ENCODE assay signal across 15 cellular contexts in the genomic region with DNA sequence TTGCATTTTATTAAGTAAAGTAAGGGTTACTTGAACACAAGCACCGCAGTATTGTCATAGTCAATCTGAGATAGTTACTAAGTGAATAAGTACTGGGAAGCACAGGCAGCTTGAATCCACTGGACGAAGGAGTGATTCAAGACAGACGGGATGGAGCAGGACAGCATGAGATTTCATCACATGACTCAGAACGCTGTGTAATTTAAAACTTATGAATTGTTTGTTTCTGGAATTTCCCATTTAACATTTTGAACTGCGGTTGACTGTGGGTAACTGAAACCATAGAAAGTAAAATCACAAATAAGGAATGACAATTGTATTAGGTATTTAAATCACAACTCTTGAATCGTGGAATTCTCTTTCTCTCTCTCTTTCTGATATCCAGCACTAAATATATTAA.
DNase-seq lines count a peak whose midpoint lies in the region; ATAC-seq, FAIRE-seq and TF ChIP-seq lines count a peak whose summit lies in the region.
"Had no signal": no experiment of that assay in that cellular context is flagged by ENCODE, and none has a peak within 500 bp of the region (broad histone marks: within the 10 kb centered on the region; RNA-seq: fewer than 3 reads in every experiment).

No MANE protein-coding gene starts in this region.

- no peaks in the 10 kb centered on the region for H3K9me3 Mint-ChIP-seq in osteocyte (ENCODE audit: unreplicated experiment)

- H3K36me3 Mint-ChIP-seq in osteocyte (ENCODE audit: unreplicated experiment), result no peaks in the 10 kb centered on the region
- H3K36me3 Mint-ChIP-seq: IgD-negative memory B cell had no signal

- H3K4me3 ChIP-seq in PC-3 (ENCODE audit: low read length), result no peak overlapping the region
- H3K4me3 ChIP-seq in epithelial cell of esophagus (ENCODE audit: low read length), result no peak overlapping the region
- H3K4me3 ChIP-seq in small intestine (ENCODE audit: low read depth in 1 of 2, low read length in 2 of 2), result no peak overlapping the region

- no peaks in the 10 kb centered on the region for H4K20me1 ChIP-seq in PC-3 (ENCODE audit: low read length)

- no peak for FAIRE-seq in small intestine (lab: Jason Lieb, UNC)
- FAIRE-seq: D721Med had no signal

- 0 out of 2 replicates have a peak, but pooled peaks cover 4% of the 10 kb centered on the region for H3K9me3 ChIP-seq in PC-3 (ENCODE audit: low read length)
- H3K9me3 ChIP-seq in small intestine (ENCODE audit: control insufficient read depth, low read depth), result no peaks in the 10 kb centered on the region

- POLR2A ChIA-PET in PC-3 (lab: Charles Lee; ENCODE audit: unreplicated experiment), result no interaction called here

- intact Hi-C loops in PC-3 (cut with micrococcal nuclease), result no loop called here

- no TSS peak for BruUV-seq in PC-3 (replicated peaks; lab: Mats Ljungman, UMichigan)

- H3K27me3 ChIP-seq in PC-3 (ENCODE audit: low read length), result no peaks in the 10 kb centered on the region
- H3K27me3 ChIP-seq in small intestine (ENCODE audit: control insufficient read depth in 2 of 2, insufficient read depth in 2 of 2, low read length in 2 of 2), result no peaks in the 10 kb centered on the region

- peak overlapping the region; percentile 5 for H3K27ac Mint-ChIP-seq in osteocyte (ENCODE audit: unreplicated experiment)
- H3K27ac Mint-ChIP-seq: activated T-helper 1 cell treated with anti-CD3 and anti-CD28 coated beads, Interleukin-12 subunit alpha, Interleukin-12 subunit beta, Interleukin-2, Interleukin-4 antibody, amounts not matched to agents 30 ng/mL and 10 ng/mL and 1 ng/mL, durations not matched to agents 14 hours and 24 hours and 36 hours; IgD-negative memory B cell had no signal

- H3K36me3 ChIP-seq in PC-3 (ENCODE audit: low read depth, low read length) (no peaks in the 10 kb centered on the region), small intestine (ENCODE audit: control insufficient read depth in 2 of 2, insufficient read depth in 2 of 2, low read length in 2 of 2) (no peaks in the 10 kb centered on the region)

- DNase-seq in GM04503 (ENCODE audit: low read depth) (peak; percentile 68), PC-3 (peak; percentile 52), epithelial cell of esophagus (ENCODE audit: low read depth) (peak; percentile 94), osteocyte (ENCODE audit: extremely low spot score, unreplicated experiment) (no peak), small intestine (no peak), NCI-H1048 (lab: John Stamatoyannopoulos, UW) (no peak), HuH-7.5 (ENCODE audit: low spot score) (no peak)
- DNase-seq: activated CD4-positive, alpha-beta T cell treated with anti-CD3 and anti-CD28 coated beads, Interleukin-2, amount 50 U/mL, for 1 hour; amygdala; hypothalamus; NCI-H1417 treated with DMSO at 0.1 percent for 48 hours had no signal

- H3K9ac ChIP-seq in PC-3 (ENCODE audit: low read length), result no peak overlapping the region

- no peak for ATAC-seq in PC-3
- ATAC-seq in GM21576 (IDR thresholded peaks at IDR 0.05; ENCODE audit: unreplicated experiment), result no peak

- H2AFZ ChIP-seq in PC-3 (ENCODE audit: low read length), result no peak overlapping the region

- H3K27ac ChIP-seq in PC-3 (ENCODE audit: low read length) (no peak overlapping the region), small intestine (ENCODE audit: low read depth in 1 of 2, low read length in 1 of 2) (no peak overlapping the region)

- H3K27me3 Mint-ChIP-seq in osteocyte (ENCODE audit: unreplicated experiment), result no peaks in the 10 kb centered on the region
- H3K27me3 Mint-ChIP-seq: IgD-negative memory B cell had no signal

- peaks cover 36% of the 10 kb centered on the region for H3K4me1 Mint-ChIP-seq in osteocyte (ENCODE audit: unreplicated experiment)
- H3K4me1 Mint-ChIP-seq: IgD-negative memory B cell had no signal

- CTCF ChIA-PET in PC-3 (lab: Charles Lee), result no interaction called here

- no peak overlapping the region for H3K4me2 ChIP-seq in PC-3 (ENCODE audit: low read length)

- H3F3A ChIP-seq in PC-3 (ENCODE audit: low read length, unreplicated experiment), result no peaks in the 10 kb centered on the region

- no peaks in the 10 kb centered on the region for H3K79me2 ChIP-seq in PC-3 (ENCODE audit: low read length)

- no peaks in the 10 kb centered on the region; the same call in 1 of the 2 replicates for H3K4me1 ChIP-seq in PC-3 (ENCODE audit: insufficient read depth, low read length)
- no peaks in the 10 kb centered on the region for H3K4me1 ChIP-seq in small intestine (ENCODE audit: control insufficient read depth in 2 of 2, insufficient read depth in 1 of 2, low read depth in 1 of 2, low read length in 1 of 2)

- 64 to 70% (median 65%) methylated on average over 6 of the region's 6 CpGs for WGBS in small intestine, 3 donors

- no peaks in the 10 kb centered on the region for H3K9me2 ChIP-seq in PC-3 (replicated peaks; ENCODE audit: low read length)

- TF ChIP-seq CTCF in PC-3 (conservative IDR thresholded peaks at IDR 0.05; ENCODE audit: low read depth, low read length) (no peak), epithelial cell of esophagus (IDR thresholded peaks at IDR 0.05; ENCODE audit: insufficient read depth, low read depth, low read length, missing control alignments) (no peak), osteocyte (IDR thresholded peaks at IDR 0.05) (no peak)

- no peak overlapping the region for H3K4me3 Mint-ChIP-seq in osteocyte (ENCODE audit: unreplicated experiment)
- H3K4me3 Mint-ChIP-seq: activated T-helper 1 cell treated with anti-CD3 and anti-CD28 coated beads, Interleukin-12 subunit alpha, Interleukin-12 subunit beta, Interleukin-2, Interleukin-4 antibody, amounts not matched to agents 30 ng/mL and 10 ng/mL and 1 ng/mL, durations not matched to agents 14 hours and 24 hours and 36 hours; IgD-negative memory B cell had no signal

Comparison
In these comparisons a context has a peak if more than half of its experiments do, and no peak if none do; other contexts are left out.
1. DNase-seq: peak in GM04503 (single experiment), PC-3 (single experiment) and epithelial cell of esophagus (single experiment); none in osteocyte (single experiment), small intestine (single experiment), NCI-H1048 (single experiment) and HuH-7.5 (single experiment).